Comparison of ENCODE assay signal across 34 cellular contexts in the genomic region with DNA sequence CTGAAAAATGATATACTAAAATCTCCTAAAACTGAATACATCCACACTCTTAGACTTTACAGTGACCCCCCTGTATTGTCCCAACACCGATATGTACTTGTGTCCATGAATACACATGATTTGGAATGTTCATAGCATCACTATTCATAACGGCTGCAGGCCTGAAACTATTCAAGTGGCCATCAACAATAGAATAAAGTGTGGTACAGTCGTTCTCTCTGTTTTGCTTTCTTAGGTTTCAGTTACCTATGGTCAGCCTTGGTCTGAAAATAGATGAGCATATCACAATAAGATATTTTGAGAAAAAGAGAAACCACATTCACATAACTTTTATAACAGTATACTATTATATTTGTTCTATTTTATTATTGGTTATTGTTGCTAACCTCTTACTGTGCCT.
"Had no signal": no experiment of that assay in that cellular context is flagged by ENCODE, and none has a peak within 500 bp of the region (broad histone marks: within the 10 kb centered on the region; RNA-seq: fewer than 3 reads in every experiment).

No MANE protein-coding gene starts in this region.

- H3K27me3 ChIP-seq: SJCRH30 had no signal

- H3K4me1 ChIP-seq: SJCRH30 had no signal

- ATAC-seq: Panc1, Right ventricle myocardium inferior, SK-N-SH treated with all-trans-retinoic acid at 6 μM for 48 hours, T-cell had no signal

- DNase-seq: Kasumi-1, MG63, MV-4-11, NCI-H1048, NCI-H1092 treated with DMSO at 0.1 percent for 48 hours, NCI-H1105 treated with DMSO at 0.1 percent for 48 hours, NCI-H1417, NCI-H1436, NCI-H146, NCI-H1694, NCI-H187, NCI-H1930, NCI-H2029 treated with DMSO at 0.1 percent for 48 hours, NCI-H2081 treated with DMSO at 0.1 percent for 48 hours, NCI-H2107, NCI-H2171, NCI-H226, NCI-H446 treated with DMSO at 0.1 percent for 48 hours, NCI-H510A, NCI-H524, NCI-H526, NCI-H69, NCI-H748 treated with DMSO at 0.1 percent for 48 hours, NCI-H82, PC-9, SHP77, SIG-M5, SJCRH30, T-cell had no signal

- H3K27ac ChIP-seq: PC-9, RWPE1, SJCRH30, SK-N-MC had no signal

- H2AFZ ChIP-seq: PC-9 had no signal

- H3K36me3 ChIP-seq: MG63, SJCRH30 had no signal

- H3K9me3 ChIP-seq: MG63, SJCRH30 had no signal

- H3K4me2 ChIP-seq: PC-9 had no signal

- H3K4me3 ChIP-seq: MG63, PC-9, SJCRH30, SK-N-MC had no signal
